Comparison of ENCODE assay signal across 21 cellular contexts in the genomic region with DNA sequence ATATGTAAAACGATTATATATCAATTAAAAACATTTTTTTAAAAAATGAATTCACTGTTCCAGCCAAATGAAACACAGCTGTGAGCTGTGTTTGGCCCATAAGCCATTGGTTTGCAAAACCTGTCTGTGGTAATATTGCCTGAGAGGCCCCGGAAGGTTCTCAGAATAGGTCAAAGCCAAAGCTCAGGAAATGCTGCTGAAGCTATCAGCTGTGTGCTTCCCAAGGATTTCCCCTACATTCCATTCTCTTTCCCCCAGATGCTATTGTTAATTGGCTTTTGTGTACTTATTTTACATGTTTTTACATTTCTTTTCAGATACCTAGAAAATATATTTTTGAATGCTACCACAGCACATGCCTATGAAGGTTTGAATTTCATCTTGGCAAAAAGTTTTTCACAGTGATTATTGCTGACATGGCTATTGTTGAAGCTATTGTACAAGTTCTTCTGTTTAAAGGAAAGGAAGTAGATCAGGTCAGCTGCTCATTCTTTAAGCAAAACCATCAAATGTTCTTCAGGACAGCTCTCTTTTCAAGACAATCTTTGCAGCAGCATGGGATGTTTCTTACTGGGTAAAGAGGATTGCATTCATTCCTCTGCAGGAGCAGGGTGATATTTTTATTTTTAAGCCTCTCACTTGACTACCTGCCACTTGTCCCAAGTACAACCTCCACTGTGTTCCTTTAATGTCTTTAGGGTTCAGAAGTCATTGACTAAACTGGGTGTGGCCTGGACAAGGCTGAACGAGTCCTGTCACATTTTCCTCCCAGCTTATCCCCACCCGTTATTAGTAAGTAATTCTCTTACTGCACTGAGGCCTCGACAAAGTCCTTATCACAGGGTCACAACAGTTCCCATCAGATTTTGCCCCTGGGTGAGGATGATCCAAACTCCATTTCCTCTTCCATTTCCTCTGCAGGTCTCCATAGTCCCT. TPM values are rescaled to one million over a fixed set of nuclear protein-coding genes. Genes with fewer than 3 reads are reported as not detected.
DNase-seq lines count a peak whose midpoint lies in the region; ATAC-seq, FAIRE-seq and TF ChIP-seq lines count a peak whose summit lies in the region.
"Had no signal": no experiment of that assay in that cellular context is flagged by ENCODE, and none has a peak within 500 bp of the region (broad histone marks: within the 10 kb centered on the region; RNA-seq: fewer than 3 reads in every experiment).

No MANE protein-coding gene starts in this region.

- no peak overlapping the region for H3K4ac ChIP-seq in H1 (replicated peaks; ENCODE audit: insufficient read length, low read depth, low read length)

- H3K4me1 Mint-ChIP-seq in Caco-2 (ENCODE audit: low read depth, unreplicated experiment), result peaks cover 14% of the 10 kb centered on the region
- no peaks in the 10 kb centered on the region for H3K4me1 Mint-ChIP-seq in effector memory CD8-positive, alpha-beta T cell (ENCODE audit: low read depth in 2 of 2)
- H3K4me1 Mint-ChIP-seq: CD4-positive, alpha-beta memory T cell had no signal

- peak overlapping the region; percentile 25 for H4K91ac ChIP-seq in H1 (replicated peaks; ENCODE audit: insufficient read length, low read length)

- H2BK5ac ChIP-seq in H1 (ENCODE audit: low read depth, low read length), result 0 out of 2 replicates have a peak overlapping the region, but pooled peaks have one; percentile 35

- H3K79me1 ChIP-seq in H1 (ENCODE audit: low read depth, low read length), result no peaks in the 10 kb centered on the region

- H3K27ac ChIP-seq in H1 (ENCODE audit: low read depth, low read length), result peak overlapping the region; percentile 48; the same call in 1 of the 2 replicates
- peak overlapping the region; percentile 74 for H3K27ac ChIP-seq in iPS-20b (ENCODE audit: low read length)
- H3K27ac ChIP-seq: dorsolateral prefrontal cortex, HL-60, vagina had no signal

- CTCF ChIA-PET in Caco-2 (lab: Charles Lee) (no interaction called here), H1 (lab: Charles Lee; ENCODE audit: partially characterized antibody) (interaction anchor here (0.6 to 1.9 kb wide), 4 partner anchors 8 to 224 kb away, joined by 3 to 5 read pairs (median 3); no protein-coding TSS in a partner anchor)

- H2AK5ac ChIP-seq in H1 (ENCODE audit: low read depth, low read length), result no peak overlapping the region

- no peaks in the 10 kb centered on the region for H3K36me3 Mint-ChIP-seq in Caco-2 (ENCODE audit: insufficient read depth, unreplicated experiment)
- no peaks in the 10 kb centered on the region for H3K36me3 Mint-ChIP-seq in effector memory CD8-positive, alpha-beta T cell (ENCODE audit: insufficient read depth)
- H3K36me3 Mint-ChIP-seq: CD4-positive, alpha-beta memory T cell had no signal

- H3K4me3 ChIP-seq in Caco-2 (ENCODE audit: low read depth, low read length) (no peak overlapping the region), H1 (ENCODE audit: extremely low read depth in 1 of 4, insufficient read depth in 2 of 4, low read depth in 3 of 4, low read length in 4 of 4) (peak overlapping the region in 1 of 4 experiments; percentile 11; a peak in 1 of 8 replicates), iPS-20b (ENCODE audit: low read length) (peak overlapping the region; percentile 31; the same call in 1 of the 2 replicates)
- H3K4me3 ChIP-seq: dorsolateral prefrontal cortex, lung, vagina had no signal

- no peak for TF ChIP-seq POLR2A in H1 (IDR thresholded peaks at IDR 0.05; ENCODE audit: control extremely low read depth in 1 of 2, low read depth in 2 of 2, low read length in 2 of 2)

- H3K27me3 ChIP-seq in Caco-2 (replicated peaks; ENCODE audit: control insufficient read depth, insufficient read depth, low read length), result no peaks in the 10 kb centered on the region
- no peaks in the 10 kb centered on the region for H3K27me3 ChIP-seq in H1 (replicated peaks in 1 of 4; ENCODE audit: control insufficient read depth in 3 of 4, extremely low read depth in 1 of 4, insufficient read depth in 3 of 4, low read length in 3 of 4)
- no peaks in the 10 kb centered on the region for H3K27me3 ChIP-seq in iPS-20b (ENCODE audit: insufficient read depth, low read length)
- H3K27me3 ChIP-seq: vagina had no signal

- H3K23me2 ChIP-seq in H1 (ENCODE audit: low read depth, low read length), result no peaks in the 10 kb centered on the region; the same call in none of the 2 replicates

- no peak for ATAC-seq in GM18519 (IDR thresholded peaks at IDR 0.05; ENCODE audit: low FRiP score, unreplicated experiment)
- ATAC-seq in effector memory CD8-positive, alpha-beta T cell (replicated peaks), result no peak
- ATAC-seq: activated CD4-positive, CD25-positive, alpha-beta regulatory T cell treated with anti-CD3 and anti-CD28 coated beads, Interleukin-2, amount 50 U/mL, for 24 hours had no signal

- TF ChIP-seq CTCF in Caco-2 (IDR thresholded peaks at IDR 0.05; ENCODE audit: insufficient read depth in 1 of 2, low read depth in 1 of 2, low read length in 1 of 2, severe bottlenecking in 1 of 2, unreplicated experiment in 1 of 2) (no peak), H1 (IDR thresholded peaks at IDR 0.05; ENCODE audit: control extremely low read depth in 1 of 3, insufficient read depth in 1 of 3, low read depth in 1 of 3, low read length in 3 of 3) (no peak)

- H3K4me3 Mint-ChIP-seq in Caco-2 (ENCODE audit: unreplicated experiment), result peak overlapping the region; percentile 16
- H3K4me3 Mint-ChIP-seq in effector memory CD8-positive, alpha-beta T cell, result no peak overlapping the region
- H3K4me3 Mint-ChIP-seq: CD4-positive, alpha-beta memory T cell had no signal

- H2AFZ ChIP-seq in H1 (ENCODE audit: low read length), result no peak overlapping the region

- H3K23ac ChIP-seq in H1 (ENCODE audit: insufficient read length), result no peak overlapping the region

- POLR2A ChIA-PET in Caco-2 (lab: Charles Lee) (interaction anchor here (0.5 kb wide), 1 partner anchor 481 kb away, joined by 3 read pairs; no protein-coding TSS in a partner anchor), H1 (lab: Charles Lee; ENCODE audit: partially characterized antibody) (interaction anchor here (1.4 kb wide), 1 partner anchor 136 kb away, joined by 3 read pairs; the partner anchor contains the start of gene SH3GL3)

- H3K9me3 ChIP-seq in Caco-2 (no peaks in the 10 kb centered on the region), H1 (ENCODE audit: insufficient read depth in 2 of 2, low read depth in 1 of 2, low read length in 1 of 2) (no peaks in the 10 kb centered on the region), iPS-20b (ENCODE audit: insufficient read depth, low read depth, low read length) (no peaks in the 10 kb centered on the region)
- H3K9me3 ChIP-seq: vagina had no signal

- H4K5ac ChIP-seq in H1 (ENCODE audit: insufficient read length, low read depth, low read length), result no peak overlapping the region

- no peak overlapping the region for H3K56ac ChIP-seq in H1 (replicated peaks; ENCODE audit: insufficient read length, low read depth, low read length)

- no peak for TF ChIP-seq EP300 in H1 (IDR thresholded peaks at IDR 0.05; ENCODE audit: borderline replicate concordance in 1 of 2, low read depth in 2 of 2, low read length in 2 of 2)

- H4K20me1 ChIP-seq in H1 (replicated peaks in 1 of 2; ENCODE audit: control insufficient read depth in 1 of 2, insufficient read depth in 2 of 2, low read length in 2 of 2), result no peaks in the 10 kb centered on the region

- no peak overlapping the region for H3K14ac ChIP-seq in H1 (ENCODE audit: insufficient read length)

- H3K36me3 ChIP-seq in Caco-2 (ENCODE audit: control insufficient read depth, insufficient read depth, low read length), result no peaks in the 10 kb centered on the region
- H3K36me3 ChIP-seq in H1 (ENCODE audit: control insufficient read depth in 2 of 4, insufficient read depth in 4 of 4, low read length in 3 of 4), result no peaks in the 10 kb centered on the region
- H3K36me3 ChIP-seq in iPS-20b (ENCODE audit: insufficient read depth, low read depth, low read length), result no peaks in the 10 kb centered on the region
- H3K36me3 ChIP-seq: vagina had no signal

- 0 out of 2 replicates have a peak overlapping the region, but pooled peaks have one; percentile 42 for H2BK12ac ChIP-seq in H1 (ENCODE audit: low read depth, low read length)

- H2BK120ac ChIP-seq in H1 (replicated peaks; ENCODE audit: low read depth, low read length), result peak overlapping the region; percentile 58

- H3K27ac Mint-ChIP-seq in Caco-2 (ENCODE audit: unreplicated experiment), result no peak overlapping the region
- no peak overlapping the region for H3K27ac Mint-ChIP-seq in effector memory CD8-positive, alpha-beta T cell
- H3K27ac Mint-ChIP-seq: CD4-positive, alpha-beta memory T cell had no signal

- 0 out of 2 replicates have a peak overlapping the region, but pooled peaks have one; percentile 22 for H3K18ac ChIP-seq in H1 (ENCODE audit: extremely low read depth, low read length)

- FAIRE-seq in H1 (lab: Jason Lieb, UNC), result peak; percentile 90

- H3K4me2 ChIP-seq in H1 (ENCODE audit: insufficient read depth in 1 of 2, low read depth in 2 of 2, low read length in 2 of 2), result no peak overlapping the region

- DNase-seq in Caco-2, result no peak
- DNase-seq in NCI-H226, result peak; percentile 46
- DNase-seq in H1 (ENCODE audit: low read depth in 1 of 2, low spot score in 2 of 2), result no peak
- DNase-seq in NCI-H146 treated with DMSO at 0.1 percent for 48 hours (lab: John Stamatoyannopoulos, UW; ENCODE audit: unreplicated experiment), result no peak
- no peak for DNase-seq in activated T-cell treated with anti-CD3 and anti-CD28 coated beads for 4 hours
- DNase-seq in effector memory CD8-positive, alpha-beta T cell, result no peak
- DNase-seq: activated gamma-delta T cell treated with Interleukin-2 at 50 U/mL for 16 hours; CD4-positive, alpha-beta memory T cell; DND-41; dorsolateral prefrontal cortex; foreskin melanocyte; NCI-H146; NCI-H2227 treated with DMSO at 0.1 percent for 48 hours; SIG-M5 had no signal

- H3K27me3 Mint-ChIP-seq in Caco-2 (ENCODE audit: insufficient read depth, unreplicated experiment), result no peaks in the 10 kb centered on the region
- H3K27me3 Mint-ChIP-seq in effector memory CD8-positive, alpha-beta T cell, result peaks cover 6 to 11% of the 10 kb centered on the region in 2 donors

- intact Hi-C loops in Caco-2 (cut with micrococcal nuclease; ENCODE audit: unreplicated experiment), result no loop called here

- no TSS peak for BruUV-seq in Caco-2 (replicated peaks; lab: Mats Ljungman, UMichigan)

- H3K9ac ChIP-seq in H1 (replicated peaks in 1 of 4; ENCODE audit: extremely low read depth in 1 of 4, low read depth in 3 of 4, low read length in 3 of 4) (no peak overlapping the region), iPS-20b (ENCODE audit: low read depth, low read length) (no peak overlapping the region; the same call in 1 of the 2 replicates)

- H2BK20ac ChIP-seq in H1 (ENCODE audit: low read length), result no peak overlapping the region

- no peak overlapping the region for H4K8ac ChIP-seq in H1 (ENCODE audit: extremely low read depth, insufficient read depth, low read length)

- 51% methylated on average over 5 of the region's 5 CpGs; no CpG with 5 or more reads in 1 of the 2 experiments for WGBS in H1 (ENCODE audit: extremely low coverage in 1 of 2, insufficient coverage in 1 of 2, insufficient read length in 1 of 2, insufficient replicate concordance in 2 of 2, low coverage in 1 of 2, low lambda C conversion rate in 2 of 2, missing lambda C conversion rate in 1 of 2), 2 experiments

- H3K9me3 Mint-ChIP-seq in Caco-2 (ENCODE audit: unreplicated experiment), result no peaks in the 10 kb centered on the region
- H3K9me3 Mint-ChIP-seq in effector memory CD8-positive, alpha-beta T cell, result no peaks in the 10 kb centered on the region
- H3K9me3 Mint-ChIP-seq: CD4-positive, alpha-beta memory T cell had no signal

- H3K79me2 ChIP-seq in H1 (ENCODE audit: control insufficient read depth in 1 of 2, insufficient read depth in 2 of 2, low read length in 2 of 2), result no peaks in the 10 kb centered on the region

- TF ChIP-seq RAD21 in H1 (IDR thresholded peaks at IDR 0.05 in 1 of 2, conservative IDR thresholded peaks at IDR 0.05 in 1 of 2; ENCODE audit: low read depth in 2 of 2, low read length in 2 of 2), result no peak

- H3K4me1 ChIP-seq in Caco-2 (peaks cover 24% of the 10 kb centered on the region), H1 (replicated peaks in 1 of 4; ENCODE audit: control insufficient read depth in 3 of 4, insufficient read depth in 4 of 4, low read length in 3 of 4) (peaks cover 3 to 24% (median 12%) of the 10 kb centered on the region in 4 experiments), iPS-20b (ENCODE audit: insufficient read depth, low read length) (peaks cover 39% of the 10 kb centered on the region)
- H3K4me1 ChIP-seq: vagina had no signal

- no peak overlapping the region for H2BK15ac ChIP-seq in H1 (ENCODE audit: low read length)

RNA-seq across cellular contexts. Expression of gene BNC1, which starts 26.3 kb away (rescaled TPM):
- total RNA-seq in Caco-2 (2022), result not detected in 2 replicates
- 0.67 and 0.99 TPM in 2 replicates for total RNA-seq in H1 (2021; fragmentation: NEBNext Ultra II Directional; extraction: Animal tissue kit (Norgen Biotek cat#: 25700))
- polyA plus RNA-seq in H1 (2011; rRNA removed), result 0.53 and 2.1 TPM in 2 replicates
- 0.70 TPM for polyA plus RNA-seq in H1 (2011; cell fraction: cytosol; rRNA removed)
- 1.9 TPM for polyA plus RNA-seq in H1 (2011; cell fraction: nucleus; rRNA removed)
- 2.5 to 3.6 TPM (median 3.2 TPM) in 4 replicates for polyA plus RNA-seq in H1 (2012, experiment 1 of 2)
- polyA plus RNA-seq in H1 (2012, experiment 2 of 2), result 0.24 TPM
- 0.14 TPM for polyA plus RNA-seq in H1 (2013, experiment 1 of 2)
- polyA plus RNA-seq in H1 (2013, experiment 2 of 2), result 0.17 TPM
- 2.7 and 10.1 TPM in 2 replicates for polyA minus RNA-seq in H1 (2011; rRNA and poly(A)+ RNA removed)
- 0.81 TPM for polyA minus RNA-seq in H1 (2011; cell fraction: cytosol; rRNA and poly(A)+ RNA removed)
- 1.00 TPM for polyA minus RNA-seq in H1 (2011; cell fraction: nucleus; rRNA and poly(A)+ RNA removed)
- total RNA-seq: CD4-positive, alpha-beta memory T cell; T-helper 2 cell treated with Interferon-gamma antibody and Interleukin-4, amounts not matched to agents 100 ng/mL and 5 ng/mL, for 36 hours had no signal
- polyA plus RNA-seq: CD4-positive, alpha-beta memory T cell had no signal
